Comparison of ENCODE assay signal across 7 cellular contexts in genomic region chr22:27918351-27919221, GRCh38. TPM values are rescaled to one million over a fixed set of nuclear protein-coding genes. Genes with fewer than 3 reads are reported as not detected.
A peak's percentile ranks its signal among the peaks of the same experiment; 100 is the strongest.
DNase-seq lines count a peak whose midpoint lies in the region; ATAC-seq and TF ChIP-seq lines count a peak whose summit lies in the region.

No MANE protein-coding gene starts in this region.

- H3K27ac Mint-ChIP-seq in activated naive CD4-positive, alpha-beta T cell treated with anti-CD3 and anti-CD28 coated beads for 36 hours = peak overlapping the region; percentile 96

- CTCF ChIA-PET in activated naive CD4-positive, alpha-beta T cell treated with anti-CD3 and anti-CD28 coated beads for 36 hours (lab: Charles Lee) = interaction anchor here (0.6 to 1.0 kb wide), 5 partner anchors 19 to 1439 kb away, joined by 3 to 6 read pairs (median 3); no protein-coding TSS in a partner anchor

- H3K27me3 ChIP-seq in ovary = no peaks in the 10 kb centered on the region
- H3K27me3 ChIP-seq in testis = no peaks in the 10 kb centered on the region

- no peak for TF ChIP-seq CTCF in ovary (IDR thresholded peaks at IDR 0.05)
- no peak for TF ChIP-seq CTCF in testis (IDR thresholded peaks at IDR 0.05)

- peak overlapping the region; percentile 96 for H3K4me3 Mint-ChIP-seq in activated naive CD4-positive, alpha-beta T cell treated with anti-CD3 and anti-CD28 coated beads for 36 hours

- H3K36me3 ChIP-seq in ovary = no peaks in the 10 kb centered on the region
- H3K36me3 ChIP-seq in testis (ENCODE audit: low read depth, missing control alignments) = no peaks in the 10 kb centered on the region

- H3K9me3 ChIP-seq in ovary (no peaks in the 10 kb centered on the region), testis (no peaks in the 10 kb centered on the region)

- peak; percentile 5 to 17 for DNase-seq in SHP77 (lab: John Stamatoyannopoulos, UW)
- peak; percentile 73 for DNase-seq in activated naive CD4-positive, alpha-beta T cell treated with anti-CD3 and anti-CD28 coated beads for 36 hours
- DNase-seq in glomerular visceral epithelial cell (ENCODE audit: extremely low spot score) = peak; percentile 65
- peak; percentile 42 to 75 (median 66) for DNase-seq in ovary
- DNase-seq in testis = peak; percentile 65

- H3K4me1 ChIP-seq in ovary (ENCODE audit: insufficient read depth) (peaks cover 9% of the 10 kb centered on the region), testis (peaks cover 20% of the 10 kb centered on the region)

- TF ChIP-seq EP300 in ovary (IDR thresholded peaks at IDR 0.05) = no peak

- no peaks in the 10 kb centered on the region for H3K27me3 Mint-ChIP-seq in activated naive CD4-positive, alpha-beta T cell treated with anti-CD3 and anti-CD28 coated beads for 36 hours (ENCODE audit: low read depth)

- H3K36me3 Mint-ChIP-seq in activated naive CD4-positive, alpha-beta T cell treated with anti-CD3 and anti-CD28 coated beads for 36 hours (ENCODE audit: low read depth) = peaks cover 31% of the 10 kb centered on the region

- peak; percentile 42 for ATAC-seq in GM18511 (IDR thresholded peaks at IDR 0.05; ENCODE audit: unreplicated experiment)
- ATAC-seq in HG03097 (IDR thresholded peaks at IDR 0.05; ENCODE audit: low FRiP score, unreplicated experiment) = peak; percentile 30

- H3K4me3 ChIP-seq in ovary (peak overlapping the region; percentile 93), testis (peak overlapping the region; percentile 95 to 97)

- H3K9me3 Mint-ChIP-seq in activated naive CD4-positive, alpha-beta T cell treated with anti-CD3 and anti-CD28 coated beads for 36 hours = no peaks in the 10 kb centered on the region

- 0 to 1% (median 0%) methylated on average over 57 to 60 of the region's 60 CpGs for WGBS in ovary, 3 donors
- 0 to 1% methylated on average over 19 to 53 of the region's 60 CpGs for WGBS in testis, 2 donors

- peak overlapping the region; percentile 87 to 90 for H3K27ac ChIP-seq in ovary
- H3K27ac ChIP-seq in testis = peak overlapping the region; percentile 99

- H3K4me1 Mint-ChIP-seq in activated naive CD4-positive, alpha-beta T cell treated with anti-CD3 and anti-CD28 coated beads for 36 hours (ENCODE audit: low read depth) = peaks cover 66% of the 10 kb centered on the region

- intact Hi-C loops in activated naive CD4-positive, alpha-beta T cell treated with anti-CD3 and anti-CD28 coated beads for 36 hours (cut with micrococcal nuclease) = loop anchor here (5.0 kb wide), 2 partner anchors 36 to 884 kb away; partner anchors contain the start of gene XBP1
- intact Hi-C loops in ovary (cut with DNase I) = no loop called here
- intact Hi-C loops in testis (cut with DNase I; ENCODE audit: low total_unique reads) = no loop called here

- TF ChIP-seq POLR2A in ovary (IDR thresholded peaks at IDR 0.05) (no peak), testis (IDR thresholded peaks at IDR 0.05) (no peak)

RNA-seq across cellular contexts. Expression of gene PITPNB, which starts 0.5 kb away (rescaled TPM):
- total RNA-seq in activated naive CD4-positive, alpha-beta T cell treated with anti-CD3 and anti-CD28 coated beads for 36 hours = 10 to 100 TPM; 76.4 to 78.7 TPM
- 10 to 100 TPM; 36.1 to 70.3 (median 60.9) TPM for total RNA-seq in ovary
- 10 to 100 TPM; 26.6 to 77.2 TPM for polyA plus RNA-seq in ovary
- total RNA-seq in testis = 10 to 100 TPM; 39.9 to 49.4 TPM
- polyA plus RNA-seq in testis (ENCODE audit: insufficient read depth, low read depth, low replicate concordance) = 41.9 TPM

Comparison
In these comparisons a context has a peak if more than half of its experiments do, and no peak if none do; other contexts are left out.
1. Peak in every context shown above with its lines: DNase-seq, ATAC-seq, H3K4me3 ChIP-seq and H3K27ac ChIP-seq.
2. DNase-seq: peak in every context shown above with its lines; median percentile 73 in activated naive CD4-positive, alpha-beta T cell treated with anti-CD3 and anti-CD28 coated beads for 36 hours; 66 in ovary; 65 in glomerular visceral epithelial cell; 65 in testis; 11 in SHP77.